Comparison of ENCODE assay signal across 13 cellular contexts in the genomic region with DNA sequence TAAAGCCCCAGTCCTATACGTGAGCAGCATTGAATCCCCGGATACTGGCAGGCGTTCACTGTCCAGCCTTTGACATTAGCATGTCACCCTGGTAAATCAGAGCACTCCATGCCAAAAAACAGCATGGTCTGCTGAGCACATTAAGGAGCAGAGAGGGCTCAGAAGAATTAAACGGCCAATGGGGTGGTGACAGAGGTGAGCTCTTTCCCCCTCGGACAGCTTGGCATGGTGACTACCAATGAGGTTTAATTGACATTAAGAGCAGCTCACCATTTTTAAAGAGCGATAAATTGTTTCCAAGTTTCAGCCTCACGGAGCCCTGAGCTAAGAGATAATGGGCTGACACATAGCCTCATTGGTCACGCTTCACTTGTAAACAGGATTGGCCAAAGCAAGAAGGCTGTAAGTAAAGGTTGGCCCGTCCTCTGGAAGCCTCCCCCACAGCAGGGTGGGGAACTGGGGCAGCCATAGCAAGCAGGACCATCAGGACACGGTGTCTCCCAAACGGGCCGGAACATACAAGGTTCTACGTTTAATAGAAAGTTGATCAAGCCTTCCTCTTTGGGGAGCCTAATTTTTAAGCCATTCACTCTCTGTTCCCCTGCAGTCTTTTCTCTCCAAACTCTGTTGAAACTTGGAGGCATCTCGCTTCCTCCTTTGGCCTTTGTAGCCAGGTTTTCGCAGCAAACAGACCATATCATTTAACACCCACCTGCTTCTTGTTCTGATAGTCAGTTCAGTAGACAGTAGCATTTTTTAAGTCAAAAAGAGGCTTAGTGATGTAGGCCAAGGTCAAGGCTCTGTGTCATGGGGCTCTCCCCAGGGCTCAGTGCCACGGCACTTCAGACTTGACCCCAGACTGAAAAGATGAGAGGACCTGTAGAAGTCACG. TPM values are rescaled to one million over a fixed set of nuclear protein-coding genes. Genes with fewer than 3 reads are reported as not detected.
A peak's percentile ranks its signal among the peaks of the same experiment; 100 is the strongest.
DNase-seq lines count a peak whose midpoint lies in the region; ATAC-seq and TF ChIP-seq lines count a peak whose summit lies in the region.
"Had no signal": no experiment of that assay in that cellular context is flagged by ENCODE, and none has a peak within 500 bp of the region (broad histone marks: within the 10 kb centered on the region; RNA-seq: fewer than 3 reads in every experiment).

No MANE protein-coding gene starts in this region.

- WGBS in heart left ventricle, 4 donors, result 51 to 61% (median 58%) methylated on average over 16 to 17 of the region's 17 CpGs
- WGBS in SK-N-SH (ENCODE audit: low lambda C conversion rate), result 98% methylated on average over 16 of the region's 17 CpGs

- H3K9me3 ChIP-seq in heart left ventricle (no peaks in the 10 kb centered on the region), SK-N-SH (no peaks in the 10 kb centered on the region)
- H3K9me3 ChIP-seq: body of pancreas had no signal

- no peak for TF ChIP-seq EP300 in SK-N-SH (IDR thresholded peaks at IDR 0.05; ENCODE audit: borderline replicate concordance in 1 of 2, low read depth in 1 of 2, low read length in 1 of 2)

- CTCF ChIA-PET in SK-N-SH (lab: Yijun Ruan, JAX), result interaction anchor here (0.7 to 10.3 kb wide), 33 partner anchors 8 to 465 kb away, joined by 3 to 177 read pairs (median 6); no protein-coding TSS in a partner anchor

- ATAC-seq in heart left ventricle, result peak; percentile 72 to 89 (median 80)
- ATAC-seq in HG03135 (IDR thresholded peaks at IDR 0.05; ENCODE audit: unreplicated experiment), result no peak
- ATAC-seq: body of pancreas had no signal

- DNase-seq in NCI-H187 (lab: John Stamatoyannopoulos, UW) (peak; percentile 6 to 25), NCI-H187 treated with DMSO at 0.1 percent for 48 hours (lab: John Stamatoyannopoulos, UW) (no peak), NCI-H1092 (lab: John Stamatoyannopoulos, UW) (peak; percentile 56), heart left ventricle (peak in 4 of 5 donors; percentile 35 to 72 (median 57)), SK-N-SH (no peak), NCI-H1417 treated with DMSO at 0.1 percent for 48 hours (lab: John Stamatoyannopoulos, UW) (no peak), ACHN (no peak)
- DNase-seq: 8988T, body of pancreas had no signal

- H2AFZ ChIP-seq in SK-N-SH (ENCODE audit: low read depth), result no peak overlapping the region

- in situ Hi-C loops in ACHN (cut with HindIII; ENCODE audit: low pct_ligation_motif_present, low pct_unique_long_range_greater_than_20kb, low sequenced_read_pairs), result no loop called here

- TF ChIP-seq POLR2A in heart left ventricle (IDR thresholded peaks at IDR 0.05), result no peak

- H3K27ac ChIP-seq in heart left ventricle, result peak overlapping the region; percentile 53 to 91 (median 81)
- no peak overlapping the region for H3K27ac ChIP-seq in SK-N-SH (ENCODE audit: low read depth in 2 of 2, low read length in 1 of 2)
- H3K27ac ChIP-seq: body of pancreas had no signal

- peaks cover 3 to 62% (median 44%) of the 10 kb centered on the region in 12 donors for H3K4me1 ChIP-seq in heart left ventricle
- peaks cover 0 to 10% of the 10 kb centered on the region in 2 experiments; a peak in 2 of 4 replicates for H3K4me1 ChIP-seq in SK-N-SH (ENCODE audit: control insufficient read depth in 1 of 2, insufficient read depth in 2 of 2, low read depth in 1 of 2, low read length in 1 of 2)

- H3K4me3 ChIP-seq in heart left ventricle (no peak overlapping the region), SK-N-SH (ENCODE audit: low read depth in 2 of 2, low read length in 1 of 2) (no peak overlapping the region)
- H3K4me3 ChIP-seq: body of pancreas had no signal

- H3K4me2 ChIP-seq in SK-N-SH, result no peak overlapping the region

- POLR2A ChIA-PET in SK-N-SH (lab: Yijun Ruan, JAX), result no interaction called here

- peaks cover 80% of the 10 kb centered on the region for H3K79me2 ChIP-seq in SK-N-SH (ENCODE audit: insufficient read depth)

- intact Hi-C loops in heart left ventricle (cut with DNase I), result loop anchor here in 6 of 10 donors (1.0 to 5.0 kb wide), 6 partner anchors 62 to 128 kb away; no protein-coding TSS in a partner anchor

- H3K9ac ChIP-seq in SK-N-SH, result no peak overlapping the region

- no peak for TF ChIP-seq RAD21 in SK-N-SH (IDR thresholded peaks at IDR 0.05; ENCODE audit: low read length)

- H3K27me3 ChIP-seq in heart left ventricle (no peaks in the 10 kb centered on the region), SK-N-SH (ENCODE audit: insufficient read depth) (no peaks in the 10 kb centered on the region)
- H3K27me3 ChIP-seq: body of pancreas had no signal

- peaks cover 81% of the 10 kb centered on the region for H4K20me1 ChIP-seq in SK-N-SH (ENCODE audit: insufficient read depth)

- peaks cover 12% of the 10 kb centered on the region for H3F3A ChIP-seq in SK-N-SH (replicated peaks; ENCODE audit: insufficient read depth)

- peaks cover 0 to 72% (median 49%) of the 10 kb centered on the region in 9 donors for H3K36me3 ChIP-seq in heart left ventricle
- peaks cover 59 to 71% of the 10 kb centered on the region in 2 experiments for H3K36me3 ChIP-seq in SK-N-SH (replicated peaks in 1 of 2; ENCODE audit: control insufficient read depth in 1 of 2, insufficient read depth in 2 of 2, low read length in 1 of 2)

- no peaks in the 10 kb centered on the region for H3K9me2 ChIP-seq in SK-N-SH

- no peak for TF ChIP-seq CTCF in heart left ventricle (IDR thresholded peaks at IDR 0.05)
- no peak for TF ChIP-seq CTCF in SK-N-SH (IDR thresholded peaks at IDR 0.05)

TF ChIP-seq in SK-N-SH, 30 proteins besides CTCF, POLR2A, EP300 and RAD21 (continues in another document):
- TF ChIP-seq, protein P1, sequence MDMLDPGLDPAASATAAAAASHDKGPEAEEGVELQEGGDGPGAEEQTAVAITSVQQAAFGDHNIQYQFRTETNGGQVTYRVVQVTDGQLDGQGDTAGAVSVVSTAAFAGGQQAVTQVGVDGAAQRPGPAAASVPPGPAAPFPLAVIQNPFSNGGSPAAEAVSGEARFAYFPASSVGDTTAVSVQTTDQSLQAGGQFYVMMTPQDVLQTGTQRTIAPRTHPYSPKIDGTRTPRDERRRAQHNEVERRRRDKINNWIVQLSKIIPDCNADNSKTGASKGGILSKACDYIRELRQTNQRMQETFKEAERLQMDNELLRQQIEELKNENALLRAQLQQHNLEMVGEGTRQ (IDR thresholded peaks at IDR 0.05; ENCODE audit: borderline replicate concordance, low read depth, low read length), result no peak
- TF ChIP-seq, protein P2, sequence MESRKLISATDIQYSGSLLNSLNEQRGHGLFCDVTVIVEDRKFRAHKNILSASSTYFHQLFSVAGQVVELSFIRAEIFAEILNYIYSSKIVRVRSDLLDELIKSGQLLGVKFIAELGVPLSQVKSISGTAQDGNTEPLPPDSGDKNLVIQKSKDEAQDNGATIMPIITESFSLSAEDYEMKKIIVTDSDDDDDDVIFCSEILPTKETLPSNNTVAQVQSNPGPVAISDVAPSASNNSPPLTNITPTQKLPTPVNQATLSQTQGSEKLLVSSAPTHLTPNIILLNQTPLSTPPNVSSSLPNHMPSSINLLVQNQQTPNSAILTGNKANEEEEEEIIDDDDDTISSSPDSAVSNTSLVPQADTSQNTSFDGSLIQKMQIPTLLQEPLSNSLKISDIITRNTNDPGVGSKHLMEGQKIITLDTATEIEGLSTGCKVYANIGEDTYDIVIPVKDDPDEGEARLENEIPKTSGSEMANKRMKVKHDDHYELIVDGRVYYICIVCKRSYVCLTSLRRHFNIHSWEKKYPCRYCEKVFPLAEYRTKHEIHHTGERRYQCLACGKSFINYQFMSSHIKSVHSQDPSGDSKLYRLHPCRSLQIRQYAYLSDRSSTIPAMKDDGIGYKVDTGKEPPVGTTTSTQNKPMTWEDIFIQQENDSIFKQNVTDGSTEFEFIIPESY (IDR thresholded peaks at IDR 0.05; ENCODE audit: borderline replicate concordance, low read depth), result no peak
- TF ChIP-seq, protein P3, sequence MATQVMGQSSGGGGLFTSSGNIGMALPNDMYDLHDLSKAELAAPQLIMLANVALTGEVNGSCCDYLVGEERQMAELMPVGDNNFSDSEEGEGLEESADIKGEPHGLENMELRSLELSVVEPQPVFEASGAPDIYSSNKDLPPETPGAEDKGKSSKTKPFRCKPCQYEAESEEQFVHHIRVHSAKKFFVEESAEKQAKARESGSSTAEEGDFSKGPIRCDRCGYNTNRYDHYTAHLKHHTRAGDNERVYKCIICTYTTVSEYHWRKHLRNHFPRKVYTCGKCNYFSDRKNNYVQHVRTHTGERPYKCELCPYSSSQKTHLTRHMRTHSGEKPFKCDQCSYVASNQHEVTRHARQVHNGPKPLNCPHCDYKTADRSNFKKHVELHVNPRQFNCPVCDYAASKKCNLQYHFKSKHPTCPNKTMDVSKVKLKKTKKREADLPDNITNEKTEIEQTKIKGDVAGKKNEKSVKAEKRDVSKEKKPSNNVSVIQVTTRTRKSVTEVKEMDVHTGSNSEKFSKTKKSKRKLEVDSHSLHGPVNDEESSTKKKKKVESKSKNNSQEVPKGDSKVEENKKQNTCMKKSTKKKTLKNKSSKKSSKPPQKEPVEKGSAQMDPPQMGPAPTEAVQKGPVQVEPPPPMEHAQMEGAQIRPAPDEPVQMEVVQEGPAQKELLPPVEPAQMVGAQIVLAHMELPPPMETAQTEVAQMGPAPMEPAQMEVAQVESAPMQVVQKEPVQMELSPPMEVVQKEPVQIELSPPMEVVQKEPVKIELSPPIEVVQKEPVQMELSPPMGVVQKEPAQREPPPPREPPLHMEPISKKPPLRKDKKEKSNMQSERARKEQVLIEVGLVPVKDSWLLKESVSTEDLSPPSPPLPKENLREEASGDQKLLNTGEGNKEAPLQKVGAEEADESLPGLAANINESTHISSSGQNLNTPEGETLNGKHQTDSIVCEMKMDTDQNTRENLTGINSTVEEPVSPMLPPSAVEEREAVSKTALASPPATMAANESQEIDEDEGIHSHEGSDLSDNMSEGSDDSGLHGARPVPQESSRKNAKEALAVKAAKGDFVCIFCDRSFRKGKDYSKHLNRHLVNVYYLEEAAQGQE (IDR thresholded peaks at IDR 0.05; ENCODE audit: low read depth, low read length), result no peak
- TF ChIP-seq FOXM1 (IDR thresholded peaks at IDR 0.05; ENCODE audit: low read depth) (no peak), GABPA (IDR thresholded peaks at IDR 0.05; ENCODE audit: low read depth) (no peak), FOSL2 (IDR thresholded peaks at IDR 0.05; ENCODE audit: borderline replicate concordance, low read depth) (no peak), RXRA (IDR thresholded peaks at IDR 0.05; ENCODE audit: borderline replicate concordance, low read depth) (no peak)
- TF ChIP-seq, protein P4, sequence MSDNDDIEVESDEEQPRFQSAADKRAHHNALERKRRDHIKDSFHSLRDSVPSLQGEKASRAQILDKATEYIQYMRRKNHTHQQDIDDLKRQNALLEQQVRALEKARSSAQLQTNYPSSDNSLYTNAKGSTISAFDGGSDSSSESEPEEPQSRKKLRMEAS (IDR thresholded peaks at IDR 0.05; ENCODE audit: low read depth), result no peak

RNA-seq across cellular contexts. Expression of a gene that starts 25.9 kb away (rescaled TPM):
- not detected for total RNA-seq in heart left ventricle
- polyA plus RNA-seq in heart left ventricle (not detected), SK-N-SH (2012; rRNA removed) (not detected in 2 replicates)
- polyA plus RNA-seq in SK-N-SH (2012; cell fraction: cytosol; rRNA removed), result not detected in 2 replicates
- polyA plus RNA-seq in SK-N-SH (2012; cell fraction: nucleus; rRNA removed), result not detected in 2 replicates
- total RNA-seq: body of pancreas, fibroblast of villous mesenchyme, mononuclear cell, temporal lobe had no signal

RNA-seq across cellular contexts. Expression of a gene that starts 35.7 kb away (rescaled TPM):
- total RNA-seq in heart left ventricle, result 10 to 100 TPM; 27.2 to 49.8 (median 34.1) TPM
- polyA plus RNA-seq in heart left ventricle (10 to 100 TPM; 13.2 to 29.7 TPM), SK-N-SH (2012; rRNA removed) (23.5 and 24.6 TPM in 2 replicates)
- polyA plus RNA-seq in SK-N-SH (2012; cell fraction: cytosol; rRNA removed), result 16.8 and 22.1 TPM in 2 replicates
- polyA plus RNA-seq in SK-N-SH (2012; cell fraction: nucleus; rRNA removed), result 46.2 and 46.5 TPM in 2 replicates

Comparison
In these comparisons a context has a peak if more than half of its experiments do, and no peak if none do; other contexts are left out.
1. DNase-seq: peak in NCI-H187 (2 of 2), NCI-H1092 (single experiment) and heart left ventricle (4 of 5); none in NCI-H187 treated with DMSO at 0.1 percent for 48 hours (single experiment), SK-N-SH (single experiment), NCI-H1417 treated with DMSO at 0.1 percent for 48 hours (single experiment) and ACHN (single experiment).
2. H3K27ac ChIP-seq: peak in heart left ventricle (12 of 12); none in SK-N-SH (0 of 2).